In genomic region chr1:240091614-240092300, GRCh38 we compare ENCODE assay signal across 8 cellular contexts. TPM values are rescaled to one million over a fixed set of nuclear protein-coding genes. Genes with fewer than 3 reads are reported as not detected.
A peak's percentile ranks its signal among the peaks of the same experiment; 100 is the strongest.
DNase-seq lines count a peak whose midpoint lies in the region; ATAC-seq and TF ChIP-seq lines count a peak whose summit lies in the region.

FMN2 (plus strand) TSS chr1:240091883; CDS start chr1:240092110, 227 bp downstream.

- TF ChIP-seq POLR2A in upper lobe of left lung (IDR thresholded peaks at IDR 0.05): no peak

- DNase-seq in cardiac muscle cell (ENCODE audit: low read depth in 1 of 2, low spot score in 1 of 2) (peak; percentile 3 to 66), cardiac septum (ENCODE audit: low spot score) (no peak), NCI-H524 treated with DMSO at 0.1 percent for 48 hours (lab: John Stamatoyannopoulos, UW) (peak; percentile 27), coronary artery (ENCODE audit: low spot score) (no peak), upper lobe of left lung (peak in 1 of 2 donors; percentile 85), ureter (ENCODE audit: low spot score) (no peak)

- H3K4me1 ChIP-seq in cardiac muscle cell (ENCODE audit: low read depth) (no peaks in the 10 kb centered on the region), mesodermal cell (ENCODE audit: control insufficient read depth, insufficient read depth, low read length, poor library complexity, severe bottlenecking) (peaks cover 8% of the 10 kb centered on the region), upper lobe of left lung (peaks cover 14 to 24% (median 18%) of the 10 kb centered on the region in 4 donors)

- no peak for TF ChIP-seq CTCF in cardiac muscle cell (IDR thresholded peaks at IDR 0.05; ENCODE audit: low read depth, low read length)
- TF ChIP-seq CTCF in coronary artery (IDR thresholded peaks at IDR 0.05): no peak
- TF ChIP-seq CTCF in upper lobe of left lung (IDR thresholded peaks at IDR 0.05): no peak

- ATAC-seq in upper lobe of left lung (ENCODE audit: low FRiP score in 2 of 2) (peak in 1 of 2 donors; percentile 69), HG02588 (IDR thresholded peaks at IDR 0.05; ENCODE audit: unreplicated experiment) (no peak)

- no peak within 1 kb of the TSS for H3K27ac ChIP-seq in cardiac muscle cell
- no peak within 1 kb of the TSS for H3K27ac ChIP-seq in coronary artery
- H3K27ac ChIP-seq in mesodermal cell (ENCODE audit: low read depth, low read length, severe bottlenecking): peak within 1 kb of the TSS; percentile 10
- H3K27ac ChIP-seq in upper lobe of left lung: no peak within 1 kb of the TSS

- WGBS in mesodermal cell (ENCODE audit: insufficient coverage in 2 of 2), 2 experiments: 0 to 1% methylated on average over 60 to 63 of the region's 78 CpGs
- 1 to 2% methylated on average over 22 to 73 of the region's 78 CpGs for WGBS in upper lobe of left lung, 2 donors

- H3K9me3 ChIP-seq in cardiac muscle cell (ENCODE audit: low read depth): no peaks in the 10 kb centered on the region
- H3K9me3 ChIP-seq in mesodermal cell (ENCODE audit: control insufficient read depth, low read length): no peaks in the 10 kb centered on the region
- no peaks in the 10 kb centered on the region for H3K9me3 ChIP-seq in upper lobe of left lung

- peaks cover 54% of the 10 kb centered on the region for H3K27me3 ChIP-seq in cardiac muscle cell
- peaks cover 0 to 29% (median 14%) of the 10 kb centered on the region in 4 donors for H3K27me3 ChIP-seq in upper lobe of left lung

- no peak for TF ChIP-seq EP300 in upper lobe of left lung (IDR thresholded peaks at IDR 0.05)

- H3K36me3 ChIP-seq in cardiac muscle cell (no peaks in the 10 kb centered on the region), mesodermal cell (ENCODE audit: control insufficient read depth, insufficient read depth, low read length) (no peaks in the 10 kb centered on the region), upper lobe of left lung (no peaks in the 10 kb centered on the region)

- intact Hi-C loops in cardiac septum (cut with DNase I): no loop called here

- peak within 1 kb of the TSS; percentile 48 for H3K4me3 ChIP-seq in cardiac muscle cell
- peak within 1 kb of the TSS; percentile 62 for H3K4me3 ChIP-seq in coronary artery
- H3K4me3 ChIP-seq in mesodermal cell (ENCODE audit: extremely low read depth, insufficient read depth, low read length, poor library complexity, severe bottlenecking): peak within 1 kb of the TSS; percentile 50
- H3K4me3 ChIP-seq in upper lobe of left lung: peak within 1 kb of the TSS in 3 of 4 donors; percentile 26 to 39 (median 34)

RNA-seq across cellular contexts. Expression of gene FMN2, which starts in this region (rescaled TPM):
- total RNA-seq in cardiac muscle cell (0.42 and 0.95 TPM in 2 replicates), cardiac septum (0.38 TPM), upper lobe of left lung (1 to 10 TPM in 1 of 6 donors, under 1 TPM in 4, not detected in 1; 0.06 to 1.0 (median 0.54) TPM), ureter (0.49 TPM)
- 0.50 and 2.7 TPM in 2 replicates for polyA plus RNA-seq in cardiac muscle cell
- 1.4 TPM for polyA plus RNA-seq in mesodermal cell (2013, experiment 1 of 2)
- 1.3 TPM for polyA plus RNA-seq in mesodermal cell (2013, experiment 2 of 2)

Comparison
In these comparisons a context has a peak if more than half of its experiments do, and no peak if none do; other contexts are left out.
1. DNase-seq: peak in cardiac muscle cell (2 of 2) and NCI-H524 treated with DMSO at 0.1 percent for 48 hours (single experiment); none in cardiac septum (single experiment), coronary artery (single experiment) and ureter (single experiment).
2. Peak in every context shown above with its lines, with median percentiles within 50 percentile points of each other: H3K4me3 ChIP-seq.